In the genomic region with DNA sequence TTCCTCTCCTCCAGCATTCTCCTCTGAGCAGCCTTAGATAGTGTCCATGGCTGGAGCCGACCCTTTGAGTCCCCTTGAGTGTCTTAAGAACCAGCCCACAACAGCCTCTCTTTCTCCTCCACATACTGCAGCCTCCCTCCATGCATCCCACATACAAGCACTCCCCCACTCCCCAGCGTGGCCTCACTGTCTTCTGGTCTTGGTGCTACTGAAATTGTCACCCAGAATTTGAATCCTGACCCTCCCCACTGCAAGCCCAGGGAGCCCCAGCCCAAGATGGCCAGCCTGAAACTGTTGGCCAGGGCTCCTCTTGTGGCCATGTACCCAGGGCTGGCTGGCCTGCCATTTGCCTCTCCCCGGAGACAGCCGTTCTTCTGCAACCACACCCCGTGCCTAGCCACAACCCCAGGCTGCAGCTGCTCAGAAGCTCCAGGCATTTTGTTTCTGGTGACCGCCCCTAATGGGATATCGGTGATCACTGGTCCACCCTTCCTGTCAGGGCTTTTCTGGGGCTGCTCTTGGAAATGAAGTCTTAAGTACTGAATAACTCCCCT, we compare ENCODE assay signal across 15 cellular contexts. TPM values are rescaled to one million over a fixed set of nuclear protein-coding genes. Genes with fewer than 3 reads are reported as not detected.
A peak's percentile ranks its signal among the peaks of the same experiment; 100 is the strongest.
DNase-seq lines count a peak whose midpoint lies in the region; ATAC-seq, FAIRE-seq and TF ChIP-seq lines count a peak whose summit lies in the region.
"Had no signal": no experiment of that assay in that cellular context is flagged by ENCODE, and none has a peak within 500 bp of the region (broad histone marks: within the 10 kb centered on the region; RNA-seq: fewer than 3 reads in every experiment).

No MANE protein-coding gene starts in this region.

- peak overlapping the region; percentile 74 for H3K4me3 Mint-ChIP-seq in T-helper 17 cell

- TF ChIP-seq POLR2A in A549 (IDR thresholded peaks at IDR 0.05; ENCODE audit: low read length) = no peak

- no peak for TF ChIP-seq RAD21 in A549 (conservative IDR thresholded peaks at IDR 0.05 in 1 of 2, IDR thresholded peaks at IDR 0.05 in 1 of 2)

- ATAC-seq in A549 = no peak
- ATAC-seq in GM18867 (IDR thresholded peaks at IDR 0.05; ENCODE audit: unreplicated experiment) = peak; percentile 18
- ATAC-seq in T-helper 17 cell = no peak
- no peak for ATAC-seq in GM21786 (IDR thresholded peaks at IDR 0.05; ENCODE audit: unreplicated experiment)

- CTCF ChIA-PET in A549 (lab: Yijun Ruan, JAX) = interaction anchor here (1.8 to 2.1 kb wide), 2 partner anchors 13 to 74 kb away, joined by 7 to 9 read pairs; no protein-coding TSS in a partner anchor

- H3K4me3 ChIP-seq in A549 (no peak overlapping the region), left ventricle myocardium inferior (peak overlapping the region; percentile 17)
- no peak overlapping the region for H3K4me3 ChIP-seq in effector memory CD4-positive, alpha-beta T cell (ENCODE audit: insufficient read depth, low read depth, low read length, poor library complexity, severe bottlenecking)

- 90% methylated on average over 7 of the region's 7 CpGs for WGBS in A549 (ENCODE audit: missing lambda C conversion rate)

- no peak for FAIRE-seq in A549 (lab: Jason Lieb, UNC)
- FAIRE-seq: bronchial epithelial cell, D721Med, frontal cortex had no signal

- no peaks in the 10 kb centered on the region for H3K27me3 Mint-ChIP-seq in T-helper 17 cell

- H3K9me3 ChIP-seq in A549 (no peaks in the 10 kb centered on the region), T-helper 17 cell (ENCODE audit: control insufficient read depth, low read length, poor library complexity, severe bottlenecking) (no peaks in the 10 kb centered on the region), left ventricle myocardium inferior (replicated peaks) (no peaks in the 10 kb centered on the region)
- H3K9me3 ChIP-seq in effector memory CD4-positive, alpha-beta T cell (ENCODE audit: control insufficient read depth, low read length) = no peaks in the 10 kb centered on the region

- H3K4me1 Mint-ChIP-seq in T-helper 17 cell = peaks cover 11% of the 10 kb centered on the region

- POLR2A ChIA-PET in A549 (lab: Yijun Ruan, JAX) = no interaction called here

- H3K36me3 ChIP-seq in left ventricle myocardium inferior = peaks cover 68% of the 10 kb centered on the region
- H3K36me3 ChIP-seq in effector memory CD4-positive, alpha-beta T cell (ENCODE audit: control insufficient read depth, insufficient read depth, low read length) = peaks cover 74% of the 10 kb centered on the region

- H3K4me2 ChIP-seq in A549 = no peak overlapping the region

- no peak for TF ChIP-seq EP300 in A549 (IDR thresholded peaks at IDR 0.05)

- no peak for DNase-seq in A549 (ENCODE audit: low read depth in 1 of 2, low spot score in 1 of 2)
- no peak for DNase-seq in T-helper 17 cell
- peak; percentile 43 for DNase-seq in left ventricle myocardium inferior
- DNase-seq in NK-92 (lab: John Stamatoyannopoulos, UW; ENCODE audit: unreplicated experiment) = no peak
- no peak for DNase-seq in D341Med (ENCODE audit: low spot score)
- DNase-seq in effector memory CD4-positive, alpha-beta T cell = no peak
- DNase-seq: H7; mammary epithelial cell; SHP77 treated with DMSO at 0.1 percent for 48 hours; stimulated activated CD8-positive, alpha-beta memory T cell treated with anti-CD3 and anti-CD28 coated beads, Interleukin-4, amount 100 ng/mL, for 48 hours had no signal

- peak overlapping the region; percentile 11 to 100; a peak in 3 of 6 replicates for H3K27ac ChIP-seq in A549
- peak overlapping the region; percentile 82 for H3K27ac ChIP-seq in left ventricle myocardium inferior (replicated peaks)
- no peak overlapping the region for H3K27ac ChIP-seq in effector memory CD4-positive, alpha-beta T cell (ENCODE audit: insufficient read depth, low read length, poor library complexity, severe bottlenecking)

- intact Hi-C loops in left ventricle myocardium inferior (cut with micrococcal nuclease) = no loop called here

- no peak for TF ChIP-seq CTCF in A549 (IDR thresholded peaks at IDR 0.05)
- TF ChIP-seq CTCF in left ventricle myocardium inferior (IDR thresholded peaks at IDR 0.05; ENCODE audit: borderline replicate concordance) = no peak

- peaks cover 12% of the 10 kb centered on the region for H3K36me3 Mint-ChIP-seq in T-helper 17 cell (ENCODE audit: low read depth)

- peaks cover 36% of the 10 kb centered on the region for H3K4me1 ChIP-seq in A549
- H3K4me1 ChIP-seq in left ventricle myocardium inferior = peaks cover 73% of the 10 kb centered on the region
- no peaks in the 10 kb centered on the region for H3K4me1 ChIP-seq in effector memory CD4-positive, alpha-beta T cell (ENCODE audit: control insufficient read depth, insufficient read depth, low read length, poor library complexity, severe bottlenecking)

- H3K27ac Mint-ChIP-seq in T-helper 17 cell = peak overlapping the region; percentile 61

- no peaks in the 10 kb centered on the region for H3K27me3 ChIP-seq in left ventricle myocardium inferior (ENCODE audit: low read depth)
- no peaks in the 10 kb centered on the region for H3K27me3 ChIP-seq in effector memory CD4-positive, alpha-beta T cell (replicated peaks; ENCODE audit: control insufficient read depth, insufficient read depth, low read length, poor library complexity, severe bottlenecking)

TF ChIP-seq in A549, 52 proteins besides CTCF, POLR2A, EP300 and RAD21:
- TF ChIP-seq TP53 (CRISPR knock-in tag; IDR thresholded peaks at IDR 0.05) = no peak
- TF ChIP-seq KDM5A (IDR thresholded peaks at IDR 0.05) = no peak
- no peak for TF ChIP-seq ZSCAN20 (CRISPR knock-in tag; IDR thresholded peaks at IDR 0.05)
- no peak for TF ChIP-seq SMC3 (IDR thresholded peaks at IDR 0.05)
- TF ChIP-seq, protein P1, sequence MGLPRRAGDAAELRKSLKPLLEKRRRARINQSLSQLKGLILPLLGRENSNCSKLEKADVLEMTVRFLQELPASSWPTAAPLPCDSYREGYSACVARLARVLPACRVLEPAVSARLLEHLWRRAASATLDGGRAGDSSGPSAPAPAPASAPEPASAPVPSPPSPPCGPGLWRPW (IDR thresholded peaks at IDR 0.05) = no peak
- TF ChIP-seq PHF8 (IDR thresholded peaks at IDR 0.05; ENCODE audit: borderline replicate concordance, low read depth) = no peak
- no peak for TF ChIP-seq MAZ (IDR thresholded peaks at IDR 0.05; ENCODE audit: borderline replicate concordance, low read depth, low read length)
- no peak for TF ChIP-seq HOXB13 (CRISPR knock-in tag; IDR thresholded peaks at IDR 0.05; ENCODE audit: low read depth)
- no peak for TF ChIP-seq NFE2L2 (conservative IDR thresholded peaks at IDR 0.05; ENCODE audit: low read length)

RNA-seq across cellular contexts. Expression of a gene that starts 18.8 kb away (rescaled TPM):
- polyA plus RNA-seq in A549 (2011; rRNA removed) (0.01 and 0.04 TPM in 2 replicates), A549 (2017; fragmentation: RNase III; extraction: RNeasy Plus Mini Kit Qiagen cat#74134 plus additional on column Dnase treatment) (0.03 to 0.12 TPM (median 0.03 TPM) in 3 replicates)
- 0.01 TPM in 1 of 2 replicates, not detected in the other for polyA plus RNA-seq in A549 (2012; cell fraction: cytosol; rRNA removed)
- polyA plus RNA-seq in A549 (2012; cell fraction: nucleus; rRNA removed) = 0.02 and 0.04 TPM in 2 replicates
- polyA minus RNA-seq in A549 (2011; rRNA and poly(A)+ RNA removed) = 0.10 and 0.25 TPM in 2 replicates
- total RNA-seq in T-helper 17 cell (under 1 TPM; 0.18 to 0.30 TPM), left ventricle myocardium inferior (not detected)
- total RNA-seq: H7 had no signal
